ENCODE assay signal across 9 cellular contexts in genomic region chrX:24838624-24839023, GRCh38.
DNase-seq lines count a peak whose midpoint lies in the region; ATAC-seq and TF ChIP-seq lines count a peak whose summit lies in the region.
"Had no signal": no experiment of that assay in that cellular context is flagged by ENCODE, and none has a peak within 500 bp of the region (broad histone marks: within the 10 kb centered on the region; RNA-seq: fewer than 3 reads in every experiment).

No MANE protein-coding gene starts in this region.

- no peaks in the 10 kb centered on the region for H3K4me1 ChIP-seq in MM.1S (ENCODE audit: low read length)

- CTCF ChIA-PET in activated naive CD4-positive, alpha-beta T cell treated with anti-CD3 and anti-CD28 coated beads for 36 hours (lab: Charles Lee), result interaction anchor here (0.6 to 2.9 kb wide), 11 partner anchors 9 to 458 kb away, joined by 3 to 12 read pairs (median 3); no protein-coding TSS in a partner anchor

- peak; percentile 48 for TF ChIP-seq CTCF in MM.1S (IDR thresholded peaks at IDR 0.05; ENCODE audit: low read length)
- peak; percentile 35 for TF ChIP-seq CTCF in brain microvascular endothelial cell (IDR thresholded peaks at IDR 0.05; ENCODE audit: low read depth, low read length, missing control alignments)

- intact Hi-C loops in activated naive CD4-positive, alpha-beta T cell treated with anti-CD3 and anti-CD28 coated beads for 36 hours (cut with micrococcal nuclease), result loop anchor here (1.0 to 5.0 kb wide), 3 partner anchors 174 to 306 kb away; no protein-coding TSS in a partner anchor

- no peaks in the 10 kb centered on the region for H3K4me1 Mint-ChIP-seq in activated naive CD4-positive, alpha-beta T cell treated with anti-CD3 and anti-CD28 coated beads for 36 hours (ENCODE audit: low read depth)

- H3K36me3 Mint-ChIP-seq in activated naive CD4-positive, alpha-beta T cell treated with anti-CD3 and anti-CD28 coated beads for 36 hours (ENCODE audit: low read depth), result peaks cover 9% of the 10 kb centered on the region
- H3K36me3 Mint-ChIP-seq: activated naive CD4-positive, alpha-beta T cell treated with anti-CD3 and anti-CD28 coated beads, Interleukin-2, amount 50 U/mL, for 72 hours had no signal

- no peak overlapping the region for H3K4me3 Mint-ChIP-seq in activated naive CD4-positive, alpha-beta T cell treated with anti-CD3 and anti-CD28 coated beads for 36 hours

- ATAC-seq in HG02571 (IDR thresholded peaks at IDR 0.05; ENCODE audit: unreplicated experiment), result no peak
- ATAC-seq in HG03095 (IDR thresholded peaks at IDR 0.05; ENCODE audit: unreplicated experiment), result no peak
- ATAC-seq: activated naive CD4-positive, alpha-beta T cell treated with anti-CD3 and anti-CD28 coated beads, Interleukin-2, amount 50 U/mL, for 72 hours had no signal

- H3K9me3 Mint-ChIP-seq in activated naive CD4-positive, alpha-beta T cell treated with anti-CD3 and anti-CD28 coated beads for 36 hours, result no peaks in the 10 kb centered on the region
- H3K9me3 Mint-ChIP-seq: activated naive CD4-positive, alpha-beta T cell treated with anti-CD3 and anti-CD28 coated beads, Interleukin-2, amount 50 U/mL, for 72 hours had no signal

- no peak overlapping the region for H2AFZ ChIP-seq in MM.1S (ENCODE audit: low read length)

- H3K27me3 Mint-ChIP-seq in activated naive CD4-positive, alpha-beta T cell treated with anti-CD3 and anti-CD28 coated beads for 36 hours (ENCODE audit: low read depth), result no peaks in the 10 kb centered on the region

- no peak overlapping the region for H3K27ac ChIP-seq in MM.1S (ENCODE audit: low read length)
- H3K27ac ChIP-seq in brain microvascular endothelial cell, result no peak overlapping the region

- in situ Hi-C loops in brain microvascular endothelial cell (cut with HindIII; ENCODE audit: low pct_ligation_motif_present, low sequenced_read_pairs), result no loop called here

- H3K4me3 ChIP-seq in MM.1S (ENCODE audit: low read length), result no peak overlapping the region
- no peak overlapping the region for H3K4me3 ChIP-seq in brain microvascular endothelial cell (ENCODE audit: low read depth, low read length)

- H3K79me2 ChIP-seq in MM.1S (ENCODE audit: low read length), result peaks cover 4% of the 10 kb centered on the region; the same call in 1 of the 2 replicates

- H3K9ac ChIP-seq in MM.1S (ENCODE audit: low read length), result no peak overlapping the region

- H3K36me3 ChIP-seq in MM.1S (replicated peaks; ENCODE audit: insufficient read depth, low read length) (no peaks in the 10 kb centered on the region), brain microvascular endothelial cell (replicated peaks) (no peaks in the 10 kb centered on the region)

- H3K27ac Mint-ChIP-seq in activated naive CD4-positive, alpha-beta T cell treated with anti-CD3 and anti-CD28 coated beads for 36 hours, result no peak overlapping the region
- H3K27ac Mint-ChIP-seq: activated naive CD4-positive, alpha-beta T cell treated with anti-CD3 and anti-CD28 coated beads, Interleukin-2, amount 50 U/mL, for 72 hours had no signal

- no peaks in the 10 kb centered on the region for H3K9me3 ChIP-seq in MM.1S (replicated peaks; ENCODE audit: insufficient read depth, low read length)

- H3F3A ChIP-seq in MM.1S (ENCODE audit: insufficient read depth, low read length), result no peaks in the 10 kb centered on the region

- peak; percentile 8 for DNase-seq in activated naive CD4-positive, alpha-beta T cell treated with anti-CD3 and anti-CD28 coated beads for 36 hours
- no peak for DNase-seq in activated naive CD4-positive, alpha-beta T cell treated with Interleukin-2 at 50 U/mL for 16 hours
- DNase-seq in MM.1S (peak; percentile 19), brain microvascular endothelial cell (peak; percentile 39), medulla oblongata (ENCODE audit: extremely low spot score) (peak; percentile 37), NCI-H226 (no peak)

- H3K9me2 ChIP-seq in MM.1S (replicated peaks; ENCODE audit: insufficient read depth, low read length), result no peaks in the 10 kb centered on the region

- no peak overlapping the region for H3K4me2 ChIP-seq in MM.1S (ENCODE audit: low read depth, low read length)

- peaks cover 4% of the 10 kb centered on the region; the same call in 1 of the 2 replicates for H4K20me1 ChIP-seq in MM.1S (ENCODE audit: insufficient read depth, low read length)

- H3K27me3 ChIP-seq in MM.1S (replicated peaks; ENCODE audit: insufficient read depth, low read length) (no peaks in the 10 kb centered on the region), brain microvascular endothelial cell (replicated peaks) (no peaks in the 10 kb centered on the region)

Comparison
In these comparisons a context has a peak if more than half of its experiments do, and no peak if none do; other contexts are left out.
1. DNase-seq: peak in activated naive CD4-positive, alpha-beta T cell treated with anti-CD3 and anti-CD28 coated beads for 36 hours (single experiment), MM.1S (single experiment), brain microvascular endothelial cell (single experiment) and medulla oblongata (single experiment); none in activated naive CD4-positive, alpha-beta T cell treated with Interleukin-2 at 50 U/mL for 16 hours (single experiment) and NCI-H226 (single experiment).